17 cellular contexts compared by ENCODE assay signal in the genomic region with DNA sequence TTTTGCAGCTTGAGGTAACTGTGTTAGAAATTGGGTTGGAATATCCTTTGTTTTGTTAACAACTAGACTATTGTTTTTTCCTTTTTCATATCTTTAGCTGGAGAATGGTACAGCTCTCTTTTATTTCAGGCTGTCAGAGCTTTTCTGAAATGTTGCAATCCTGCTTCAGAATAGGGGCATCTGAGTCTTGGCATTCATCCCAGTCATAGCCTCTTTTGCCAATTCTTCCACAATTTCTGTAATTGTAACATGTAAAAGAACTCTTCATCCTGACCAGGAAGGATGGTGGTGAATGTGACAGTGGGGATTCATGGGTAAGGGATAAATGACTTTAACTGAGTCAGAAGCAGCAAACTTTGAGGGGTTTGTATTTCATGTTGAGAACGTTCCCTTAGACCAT.
DNase-seq lines count a peak whose midpoint lies in the region; ATAC-seq and TF ChIP-seq lines count a peak whose summit lies in the region.
"Had no signal": no experiment of that assay in that cellular context is flagged by ENCODE, and none has a peak within 500 bp of the region (broad histone marks: within the 10 kb centered on the region; RNA-seq: fewer than 3 reads in every experiment).

No MANE protein-coding gene starts in this region.

- POLR2A ChIA-PET in SK-N-SH (lab: Yijun Ruan, JAX), result no interaction called here

- H3F3A ChIP-seq in SK-N-SH (replicated peaks; ENCODE audit: insufficient read depth), result peaks cover 27% of the 10 kb centered on the region

- H3K79me1 ChIP-seq in mesenchymal stem cell (replicated peaks; ENCODE audit: low read length, poor library complexity, severe bottlenecking), result peaks cover 6% of the 10 kb centered on the region

- no peaks in the 10 kb centered on the region for H3K27me3 ChIP-seq in SK-N-SH (ENCODE audit: insufficient read depth)
- H3K27me3 ChIP-seq in mesenchymal stem cell (ENCODE audit: control insufficient read depth in 1 of 2, insufficient read depth in 1 of 2, low read length in 2 of 2), result no peaks in the 10 kb centered on the region
- H3K27me3 ChIP-seq: breast epithelium had no signal

- H3K36me3 ChIP-seq in SK-N-SH (replicated peaks in 1 of 2; ENCODE audit: control insufficient read depth in 1 of 2, insufficient read depth in 2 of 2, low read length in 1 of 2), result no peaks in the 10 kb centered on the region
- no peaks in the 10 kb centered on the region for H3K36me3 ChIP-seq in mesenchymal stem cell (ENCODE audit: control insufficient read depth in 1 of 2, insufficient read depth in 2 of 2, low read depth in 1 of 2, low read length in 2 of 2)
- H3K36me3 ChIP-seq: breast epithelium had no signal

- H3K4me3 Mint-ChIP-seq in glutamatergic neuron (ENCODE audit: unreplicated experiment), result no peak overlapping the region
- H3K4me3 Mint-ChIP-seq: CD8-positive, alpha-beta T cell; HFFc6; stimulated activated naive CD8-positive, alpha-beta T cell treated with anti-CD3 and anti-CD28 coated beads, Interleukin-15, Interleukin-2, amounts not matched to agents 100 ng/mL and 50 ng/mL, for 24 hours; T-helper 17 cell had no signal

- H4K91ac ChIP-seq in mesenchymal stem cell (ENCODE audit: low read length), result no peak overlapping the region

- TF ChIP-seq RAD21 in SK-N-SH (IDR thresholded peaks at IDR 0.05; ENCODE audit: low read length), result no peak

- H2BK15ac ChIP-seq in mesenchymal stem cell (ENCODE audit: low read depth, poor library complexity, severe bottlenecking), result no peak overlapping the region

- no peak overlapping the region for H2BK120ac ChIP-seq in mesenchymal stem cell (ENCODE audit: low read depth, low read length)

- H3K4me3 ChIP-seq in SK-N-SH (ENCODE audit: low read depth in 2 of 2, low read length in 1 of 2), result no peak overlapping the region
- H3K4me3 ChIP-seq in choroid plexus epithelial cell (ENCODE audit: low read depth, low read length), result no peak overlapping the region
- no peak overlapping the region for H3K4me3 ChIP-seq in mesenchymal stem cell (ENCODE audit: insufficient read depth in 1 of 2, low read depth in 1 of 2, low read length in 2 of 2)
- H3K4me3 ChIP-seq: breast epithelium had no signal

- H2BK12ac ChIP-seq in mesenchymal stem cell (ENCODE audit: low read length in 2 of 2), result no peak overlapping the region

- TF ChIP-seq EP300 in SK-N-SH (IDR thresholded peaks at IDR 0.05; ENCODE audit: borderline replicate concordance in 1 of 2, low read depth in 1 of 2, low read length in 1 of 2), result no peak

- H3K4me2 ChIP-seq in SK-N-SH, result 0 out of 2 replicates have a peak overlapping the region, but pooled peaks have one; percentile 8
- H3K4me2 ChIP-seq in mesenchymal stem cell (ENCODE audit: low read length, poor library complexity, severe bottlenecking), result no peak overlapping the region

- H3K4me1 Mint-ChIP-seq in glutamatergic neuron (ENCODE audit: low read depth, unreplicated experiment), result peaks cover 18% of the 10 kb centered on the region

- ATAC-seq in SK-N-SH treated with all-trans-retinoic acid at 6 μM for 48 hours (no peak), HG03469 (IDR thresholded peaks at IDR 0.05; ENCODE audit: unreplicated experiment) (no peak), HG02973 (IDR thresholded peaks at IDR 0.05; ENCODE audit: unreplicated experiment) (no peak), HG03097 (IDR thresholded peaks at IDR 0.05; ENCODE audit: low FRiP score, unreplicated experiment) (no peak)
- ATAC-seq: CD8-positive, alpha-beta T cell; T-helper 17 cell had no signal

- H3K9ac ChIP-seq in SK-N-SH, result no peak overlapping the region
- no peak overlapping the region for H3K9ac ChIP-seq in mesenchymal stem cell (ENCODE audit: low read length)

- H2AK5ac ChIP-seq in mesenchymal stem cell (ENCODE audit: low read length, severe bottlenecking), result no peak overlapping the region

- H3K23ac ChIP-seq in mesenchymal stem cell (ENCODE audit: low read length in 2 of 2), result no peak overlapping the region

- no peak overlapping the region for H4K8ac ChIP-seq in mesenchymal stem cell (ENCODE audit: low read length)

- CTCF ChIA-PET in SK-N-SH (lab: Yijun Ruan, JAX), result interaction anchor here (0.6 to 1.8 kb wide), 4 partner anchors 15 to 829 kb away, joined by 3 to 5 read pairs (median 4); no protein-coding TSS in a partner anchor

- no peak overlapping the region for H3K14ac ChIP-seq in mesenchymal stem cell (ENCODE audit: low read length in 2 of 2)

- H2AFZ ChIP-seq in SK-N-SH (ENCODE audit: low read depth) (no peak overlapping the region), mesenchymal stem cell (ENCODE audit: low read depth, low read length) (no peak overlapping the region)

- H3K9me2 ChIP-seq in SK-N-SH, result no peaks in the 10 kb centered on the region

- WGBS in SK-N-SH (ENCODE audit: low lambda C conversion rate), result 79% methylated on average over 1 of the region's 1 CpG
- WGBS in mesenchymal stem cell, result no CpG with 5 or more reads among the region's 1 CpG

- no peaks in the 10 kb centered on the region for H3K36me3 Mint-ChIP-seq in glutamatergic neuron (ENCODE audit: unreplicated experiment)
- H3K36me3 Mint-ChIP-seq: CD8-positive, alpha-beta T cell had no signal

- peak overlapping the region; percentile 42 to 86; a peak in 3 of 4 replicates for H3K27ac ChIP-seq in SK-N-SH (ENCODE audit: low read depth in 2 of 2, low read length in 1 of 2)
- no peak overlapping the region for H3K27ac ChIP-seq in mesenchymal stem cell (ENCODE audit: low read length, poor library complexity, severe bottlenecking)
- H3K27ac ChIP-seq: breast epithelium had no signal

- H3K27ac Mint-ChIP-seq in glutamatergic neuron (ENCODE audit: unreplicated experiment), result no peak overlapping the region
- H3K27ac Mint-ChIP-seq: CD8-positive, alpha-beta T cell; HFFc6; stimulated activated naive CD8-positive, alpha-beta T cell treated with anti-CD3 and anti-CD28 coated beads, Interleukin-15, Interleukin-2, amounts not matched to agents 100 ng/mL and 50 ng/mL, for 24 hours; T-helper 17 cell had no signal

- H3K9me3 ChIP-seq in SK-N-SH (no peaks in the 10 kb centered on the region), mesenchymal stem cell (ENCODE audit: control insufficient read depth, low read length) (no peaks in the 10 kb centered on the region)
- H3K9me3 ChIP-seq: breast epithelium had no signal

- peaks cover 23 to 28% of the 10 kb centered on the region in 2 experiments; a peak in 3 of 4 replicates for H3K4me1 ChIP-seq in SK-N-SH (ENCODE audit: control insufficient read depth in 1 of 2, insufficient read depth in 2 of 2, low read depth in 1 of 2, low read length in 1 of 2)
- H3K4me1 ChIP-seq in mesenchymal stem cell (ENCODE audit: control insufficient read depth, insufficient read depth, low read depth, low read length), result peaks cover 2% of the 10 kb centered on the region

- no peak overlapping the region for H3K18ac ChIP-seq in mesenchymal stem cell (ENCODE audit: low read depth in 1 of 2, low read length in 2 of 2)

- no peaks in the 10 kb centered on the region; the same call in 1 of the 2 replicates for H4K20me1 ChIP-seq in SK-N-SH (ENCODE audit: insufficient read depth)

- H3K9me3 Mint-ChIP-seq in glutamatergic neuron (ENCODE audit: unreplicated experiment), result no peaks in the 10 kb centered on the region
- H3K9me3 Mint-ChIP-seq: CD8-positive, alpha-beta T cell; HFFc6; stimulated activated naive CD8-positive, alpha-beta T cell treated with anti-CD3 and anti-CD28 coated beads, Interleukin-15, Interleukin-2, amounts not matched to agents 100 ng/mL and 50 ng/mL, for 24 hours had no signal

- no peaks in the 10 kb centered on the region for H3K27me3 Mint-ChIP-seq in glutamatergic neuron (ENCODE audit: unreplicated experiment)

- H3K79me2 ChIP-seq in SK-N-SH (ENCODE audit: insufficient read depth), result no peaks in the 10 kb centered on the region

- no peak overlapping the region for H2BK5ac ChIP-seq in mesenchymal stem cell (ENCODE audit: low read depth, low read length, poor library complexity, severe bottlenecking)

- TF ChIP-seq CTCF in SK-N-SH (IDR thresholded peaks at IDR 0.05) (no peak), choroid plexus epithelial cell (conservative IDR thresholded peaks at IDR 0.05; ENCODE audit: low read depth, low read length) (no peak), glutamatergic neuron (IDR thresholded peaks at IDR 0.05; ENCODE audit: partially characterized antibody, unreplicated experiment) (no peak)

- DNase-seq in SK-N-SH, result no peak
- DNase-seq in choroid plexus epithelial cell (ENCODE audit: low read depth), result peak; percentile 74
- DNase-seq in mesenchymal stem cell, result peak; percentile 10
- DNase-seq in glutamatergic neuron, result no peak
- DNase-seq: CD8-positive, alpha-beta T cell; HFFc6; islet precursor cell; NCI-H187 treated with DMSO at 0.1 percent for 48 hours; NCI-H748 treated with DMSO at 0.1 percent for 48 hours; stimulated activated CD4-positive, alpha-beta T cell treated with anti-CD3 and anti-CD28 coated beads, Interleukin-12 subunit alpha, Interleukin-12 subunit beta, amount 100 ng/mL, for 4 hours; T-helper 17 cell had no signal

- H3K4ac ChIP-seq in mesenchymal stem cell (ENCODE audit: low read depth in 1 of 2, low read length in 2 of 2), result no peak overlapping the region

TF ChIP-seq in SK-N-SH, 30 proteins besides CTCF, POLR2A, EP300 and RAD21 (continues in another document):
- TF ChIP-seq FOXJ3 (CRISPR knock-in tag; IDR thresholded peaks at IDR 0.05) (no peak), FOXM1 (IDR thresholded peaks at IDR 0.05; ENCODE audit: low read depth) (no peak), GATA2 (CRISPR knock-in tag; IDR thresholded peaks at IDR 0.05) (no peak), TEAD4 (IDR thresholded peaks at IDR 0.05; ENCODE audit: borderline replicate concordance, insufficient read depth) (no peak)
- TF ChIP-seq, protein P1, sequence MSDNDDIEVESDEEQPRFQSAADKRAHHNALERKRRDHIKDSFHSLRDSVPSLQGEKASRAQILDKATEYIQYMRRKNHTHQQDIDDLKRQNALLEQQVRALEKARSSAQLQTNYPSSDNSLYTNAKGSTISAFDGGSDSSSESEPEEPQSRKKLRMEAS (IDR thresholded peaks at IDR 0.05; ENCODE audit: low read depth), result 0 out of 2 replicates have a peak, but pooled peaks have one; percentile 22

TF ChIP-seq in SK-N-SH treated with all-trans-retinoic acid at 6 μM for 48 hours, 23 proteins besides CTCF, POLR2A, EP300 and RAD21 (continues in another document):
- TF ChIP-seq BACH2 (CRISPR knock-in tag; IDR thresholded peaks at IDR 0.05; ENCODE audit: borderline replicate concordance) (no peak), SNAI2 (CRISPR knock-in tag; IDR thresholded peaks at IDR 0.05) (no peak), TOX (CRISPR knock-in tag; IDR thresholded peaks at IDR 0.05; ENCODE audit: borderline replicate concordance) (no peak)

Comparison
In these comparisons a context has a peak if more than half of its experiments do, and no peak if none do; other contexts are left out.
1. DNase-seq: peak in choroid plexus epithelial cell (single experiment) and mesenchymal stem cell (single experiment); none in SK-N-SH (single experiment) and glutamatergic neuron (single experiment).